In genomic region chr20:64328030-64328408, GRCh38 we compare ENCODE assay signal across 8 cellular contexts.
DNase-seq lines count a peak whose midpoint lies in the region; ATAC-seq, FAIRE-seq and TF ChIP-seq lines count a peak whose summit lies in the region.
"Not testable (repeated sequence)": the region's sequence is repeated elsewhere in the genome, so short reads cannot be mapped to it uniquely, and the experiment has no call there.

No MANE protein-coding gene starts in this region.

- not testable (repeated sequence) for H3K36me3 ChIP-seq in left ventricle myocardium inferior; mesendoderm (ENCODE audit: control insufficient read depth, insufficient read depth, low read length); pancreas

- not testable (repeated sequence) for H2BK5ac ChIP-seq in mesendoderm (ENCODE audit: low read length)

- H2BK120ac ChIP-seq in mesendoderm (ENCODE audit: low read depth, low read length): not testable (repeated sequence)

- peak overlapping the region; percentile 57 for H3K4me2 ChIP-seq in A549
- H3K4me2 ChIP-seq in mesendoderm (ENCODE audit: low read length): not testable (repeated sequence)

- not testable (repeated sequence) for H3K9ac ChIP-seq in mesendoderm (ENCODE audit: low read length)

- POLR2A ChIA-PET in A549 (lab: Yijun Ruan, JAX): not testable (repeated sequence)

- not testable (repeated sequence) for TF ChIP-seq RAD21 in A549 (conservative IDR thresholded peaks at IDR 0.05 in 1 of 2, IDR thresholded peaks at IDR 0.05 in 1 of 2)

- 49% methylated on average over 5 of the region's 29 CpGs for WGBS in A549 (ENCODE audit: missing lambda C conversion rate)
- WGBS in mesendoderm (ENCODE audit: extremely low coverage, insufficient coverage, low lambda C conversion rate): no CpG with 5 or more reads among the region's 29 CpGs
- 2% methylated on average over 9 to 23 of the region's 29 CpGs for WGBS in pancreas, 2 donors

- not testable (repeated sequence) for H3K27ac ChIP-seq in A549; left ventricle myocardium inferior (replicated peaks); mesendoderm (ENCODE audit: low read depth, low read length); pancreas

- H2AK5ac ChIP-seq in mesendoderm (ENCODE audit: low read length): not testable (repeated sequence)

- TF ChIP-seq EP300 in A549 (IDR thresholded peaks at IDR 0.05): not testable (repeated sequence)

- not testable (repeated sequence) for TF ChIP-seq POLR2A in A549 (IDR thresholded peaks at IDR 0.05; ENCODE audit: low read length)

- intact Hi-C loops in left ventricle myocardium inferior (cut with micrococcal nuclease); pancreas (cut with DNase I): not testable (repeated sequence)

- H3K56ac ChIP-seq in mesendoderm (ENCODE audit: low read length): not testable (repeated sequence)

- not testable (repeated sequence) for H2BK15ac ChIP-seq in mesendoderm (replicated peaks; ENCODE audit: low read depth)

- not testable (repeated sequence) for H4K5ac ChIP-seq in mesendoderm (ENCODE audit: low read length)

- H3K79me2 ChIP-seq in mesendoderm (ENCODE audit: control insufficient read depth, insufficient read depth, low read length): not testable (repeated sequence)

- not testable (repeated sequence) for TF ChIP-seq CTCF in A549 (IDR thresholded peaks at IDR 0.05); left ventricle myocardium inferior (IDR thresholded peaks at IDR 0.05; ENCODE audit: borderline replicate concordance); pancreas (IDR thresholded peaks at IDR 0.05)

- H3K9me3 ChIP-seq in A549, pancreas: not testable (repeated sequence)
- peaks cover 10% of the 10 kb centered on the region for H3K9me3 ChIP-seq in left ventricle myocardium inferior (replicated peaks)

- H3K79me1 ChIP-seq in mesendoderm (ENCODE audit: low read length): not testable (repeated sequence)

- H3K4me3 ChIP-seq in A549; mesendoderm (ENCODE audit: low read length): not testable (repeated sequence)
- H3K4me3 ChIP-seq in left ventricle myocardium inferior: peak overlapping the region; percentile 30
- H3K4me3 ChIP-seq in pancreas: peak overlapping the region in 1 of 4 donors; percentile 18

- not testable (repeated sequence) for FAIRE-seq in A549 (lab: Jason Lieb, UNC); pancreas (lab: Jason Lieb, UNC)
- peak; percentile 52 for FAIRE-seq in HTR-8/SVneo (lab: Jason Lieb, UNC)

- H4K8ac ChIP-seq in mesendoderm (ENCODE audit: low read depth, low read length): not testable (repeated sequence)

- H3K4ac ChIP-seq in mesendoderm (ENCODE audit: low read depth, low read length): not testable (repeated sequence)

- DNase-seq in A549 (ENCODE audit: low read depth in 1 of 2, low spot score in 1 of 2); HTR-8/SVneo (ENCODE audit: insufficient read length, low spot score); left ventricle myocardium inferior: not testable (repeated sequence)
- DNase-seq in activated naive CD4-positive, alpha-beta T cell treated with anti-CD3 and anti-CD28 coated beads, Interleukin-2, amount 50 U/mL, for 16 hours: peak; percentile 29
- DNase-seq in ecto neural progenitor cell (ENCODE audit: low spot score) (peak; percentile 46), mesendoderm (peak; percentile 7), pancreas (peak in 2 of 6 donors; percentile 39 to 74)
- peak; percentile 28 for DNase-seq in stimulated activated CD4-positive, alpha-beta T cell treated with anti-CD3 and anti-CD28 coated beads, Interleukin-4, amount 100 ng/mL, for 24 hours

- 0 out of 6 replicates have a peak, but pooled peaks of 1 of the 2 experiments have one; percentile 3 for ATAC-seq in A549
- ATAC-seq in pancreas: peak; percentile 11 to 81 (median 44)

- H3K18ac ChIP-seq in mesendoderm (ENCODE audit: low read length): not testable (repeated sequence)

- H3K23ac ChIP-seq in mesendoderm (ENCODE audit: low read length): not testable (repeated sequence)

- peaks cover 47% of the 10 kb centered on the region for H3K27me3 ChIP-seq in left ventricle myocardium inferior (ENCODE audit: low read depth)
- H3K27me3 ChIP-seq in mesendoderm (ENCODE audit: insufficient read depth, low read length, poor library complexity); pancreas: not testable (repeated sequence)

- CTCF ChIA-PET in A549 (lab: Yijun Ruan, JAX): not testable (repeated sequence)

- not testable (repeated sequence) for H3K4me1 ChIP-seq in A549; left ventricle myocardium inferior; mesendoderm (ENCODE audit: control insufficient read depth, low read depth, low read length); pancreas
